1 cellular context compared by ENCODE assay signal in genomic region chr20:33518071-33518470, GRCh38.
TF ChIP-seq lines count a peak whose summit lies in the region.

No MANE protein-coding gene starts in this region.

TF ChIP-seq in HEK293, 187 proteins besides CTCF, POLR2A, EP300 and RAD21 (continued from another document):
- TF ChIP-seq REST (tag by site-specific recombination; IDR thresholded peaks at IDR 0.05) = no peak
- no peak for TF ChIP-seq GLIS2 (tag by site-specific recombination; IDR thresholded peaks at IDR 0.05)
- 0 out of 2 replicates have a peak, but pooled peaks have one; percentile 38 for TF ChIP-seq ZNF600 (tag by site-specific recombination; IDR thresholded peaks at IDR 0.05)
- TF ChIP-seq PRDM6 (tag by site-specific recombination; IDR thresholded peaks at IDR 0.05) = peak; percentile 73
- TF ChIP-seq OSR2 (tag by site-specific recombination; IDR thresholded peaks at IDR 0.05) = peak; percentile 25; the same call in 1 of the 2 replicates
- TF ChIP-seq ZNF510 (tag by site-specific recombination; IDR thresholded peaks at IDR 0.05; ENCODE audit: insufficient replicate concordance) = no peak
- no peak for TF ChIP-seq ZNF530 (tag by site-specific recombination; IDR thresholded peaks at IDR 0.05; ENCODE audit: low read depth)
- TF ChIP-seq ZBTB17 (tag by site-specific recombination; IDR thresholded peaks at IDR 0.05) = peak; percentile 83
- peak; percentile 46; the same call in 1 of the 2 replicates for TF ChIP-seq ZEB2 (tag by site-specific recombination; IDR thresholded peaks at IDR 0.05)
- TF ChIP-seq ZNF645 (tag by site-specific recombination; IDR thresholded peaks at IDR 0.05) = no peak
- TF ChIP-seq ZNF624 (tag by site-specific recombination; IDR thresholded peaks at IDR 0.05) = no peak
